Comparison of ENCODE assay signal across 1 cellular context in the genomic region with DNA sequence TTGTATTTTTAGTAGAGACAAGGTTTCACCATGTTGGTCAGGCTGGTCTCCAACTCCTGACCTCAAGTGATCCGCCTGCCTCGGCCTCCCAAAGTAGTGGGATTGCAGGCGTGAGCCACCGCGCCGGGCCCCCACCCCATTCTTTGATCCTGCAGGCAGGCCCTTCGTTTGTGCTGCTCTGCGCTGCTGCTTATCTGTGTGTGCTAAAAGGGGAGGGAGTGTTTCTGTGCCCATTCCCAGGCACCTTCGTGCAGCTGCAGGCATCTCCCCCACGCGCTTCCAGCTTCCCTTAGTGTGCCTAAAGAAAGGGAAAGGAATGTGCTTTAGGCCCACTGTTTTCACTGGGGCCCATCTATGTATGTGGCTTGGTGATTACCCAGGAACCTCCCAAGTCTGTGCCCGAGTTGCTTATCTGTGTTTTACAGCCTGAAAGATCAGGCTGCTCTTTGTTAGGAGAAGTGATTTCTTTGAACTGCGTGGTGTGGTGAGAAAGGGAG.
TF ChIP-seq lines count a peak whose summit lies in the region.

No MANE protein-coding gene starts in this region.

TF ChIP-seq in GM23338, 12 proteins besides CTCF, POLR2A, EP300 and RAD21:
- TF ChIP-seq JUNB (IDR thresholded peaks at IDR 0.05; ENCODE audit: unreplicated experiment) (no peak), ZNF114 (CRISPR knock-in tag; IDR thresholded peaks at IDR 0.05) (no peak), EZH2 (IDR thresholded peaks at IDR 0.05; ENCODE audit: low read depth, unreplicated experiment) (no peak), CREB1 (CRISPR knock-in tag; IDR thresholded peaks at IDR 0.05; ENCODE audit: low read depth) (no peak), POLR2AphosphoS5 (IDR thresholded peaks at IDR 0.05; ENCODE audit: low read depth) (no peak), EZH2phosphoT487 (IDR thresholded peaks at IDR 0.05; ENCODE audit: unreplicated experiment) (no peak), ZNF331 (CRISPR knock-in tag; IDR thresholded peaks at IDR 0.05; ENCODE audit: low read depth) (no peak), NANOG (IDR thresholded peaks at IDR 0.05; ENCODE audit: borderline replicate concordance) (no peak), STAT1 (IDR thresholded peaks at IDR 0.05; ENCODE audit: unreplicated experiment) (no peak)
- TF ChIP-seq, protein P1, sequence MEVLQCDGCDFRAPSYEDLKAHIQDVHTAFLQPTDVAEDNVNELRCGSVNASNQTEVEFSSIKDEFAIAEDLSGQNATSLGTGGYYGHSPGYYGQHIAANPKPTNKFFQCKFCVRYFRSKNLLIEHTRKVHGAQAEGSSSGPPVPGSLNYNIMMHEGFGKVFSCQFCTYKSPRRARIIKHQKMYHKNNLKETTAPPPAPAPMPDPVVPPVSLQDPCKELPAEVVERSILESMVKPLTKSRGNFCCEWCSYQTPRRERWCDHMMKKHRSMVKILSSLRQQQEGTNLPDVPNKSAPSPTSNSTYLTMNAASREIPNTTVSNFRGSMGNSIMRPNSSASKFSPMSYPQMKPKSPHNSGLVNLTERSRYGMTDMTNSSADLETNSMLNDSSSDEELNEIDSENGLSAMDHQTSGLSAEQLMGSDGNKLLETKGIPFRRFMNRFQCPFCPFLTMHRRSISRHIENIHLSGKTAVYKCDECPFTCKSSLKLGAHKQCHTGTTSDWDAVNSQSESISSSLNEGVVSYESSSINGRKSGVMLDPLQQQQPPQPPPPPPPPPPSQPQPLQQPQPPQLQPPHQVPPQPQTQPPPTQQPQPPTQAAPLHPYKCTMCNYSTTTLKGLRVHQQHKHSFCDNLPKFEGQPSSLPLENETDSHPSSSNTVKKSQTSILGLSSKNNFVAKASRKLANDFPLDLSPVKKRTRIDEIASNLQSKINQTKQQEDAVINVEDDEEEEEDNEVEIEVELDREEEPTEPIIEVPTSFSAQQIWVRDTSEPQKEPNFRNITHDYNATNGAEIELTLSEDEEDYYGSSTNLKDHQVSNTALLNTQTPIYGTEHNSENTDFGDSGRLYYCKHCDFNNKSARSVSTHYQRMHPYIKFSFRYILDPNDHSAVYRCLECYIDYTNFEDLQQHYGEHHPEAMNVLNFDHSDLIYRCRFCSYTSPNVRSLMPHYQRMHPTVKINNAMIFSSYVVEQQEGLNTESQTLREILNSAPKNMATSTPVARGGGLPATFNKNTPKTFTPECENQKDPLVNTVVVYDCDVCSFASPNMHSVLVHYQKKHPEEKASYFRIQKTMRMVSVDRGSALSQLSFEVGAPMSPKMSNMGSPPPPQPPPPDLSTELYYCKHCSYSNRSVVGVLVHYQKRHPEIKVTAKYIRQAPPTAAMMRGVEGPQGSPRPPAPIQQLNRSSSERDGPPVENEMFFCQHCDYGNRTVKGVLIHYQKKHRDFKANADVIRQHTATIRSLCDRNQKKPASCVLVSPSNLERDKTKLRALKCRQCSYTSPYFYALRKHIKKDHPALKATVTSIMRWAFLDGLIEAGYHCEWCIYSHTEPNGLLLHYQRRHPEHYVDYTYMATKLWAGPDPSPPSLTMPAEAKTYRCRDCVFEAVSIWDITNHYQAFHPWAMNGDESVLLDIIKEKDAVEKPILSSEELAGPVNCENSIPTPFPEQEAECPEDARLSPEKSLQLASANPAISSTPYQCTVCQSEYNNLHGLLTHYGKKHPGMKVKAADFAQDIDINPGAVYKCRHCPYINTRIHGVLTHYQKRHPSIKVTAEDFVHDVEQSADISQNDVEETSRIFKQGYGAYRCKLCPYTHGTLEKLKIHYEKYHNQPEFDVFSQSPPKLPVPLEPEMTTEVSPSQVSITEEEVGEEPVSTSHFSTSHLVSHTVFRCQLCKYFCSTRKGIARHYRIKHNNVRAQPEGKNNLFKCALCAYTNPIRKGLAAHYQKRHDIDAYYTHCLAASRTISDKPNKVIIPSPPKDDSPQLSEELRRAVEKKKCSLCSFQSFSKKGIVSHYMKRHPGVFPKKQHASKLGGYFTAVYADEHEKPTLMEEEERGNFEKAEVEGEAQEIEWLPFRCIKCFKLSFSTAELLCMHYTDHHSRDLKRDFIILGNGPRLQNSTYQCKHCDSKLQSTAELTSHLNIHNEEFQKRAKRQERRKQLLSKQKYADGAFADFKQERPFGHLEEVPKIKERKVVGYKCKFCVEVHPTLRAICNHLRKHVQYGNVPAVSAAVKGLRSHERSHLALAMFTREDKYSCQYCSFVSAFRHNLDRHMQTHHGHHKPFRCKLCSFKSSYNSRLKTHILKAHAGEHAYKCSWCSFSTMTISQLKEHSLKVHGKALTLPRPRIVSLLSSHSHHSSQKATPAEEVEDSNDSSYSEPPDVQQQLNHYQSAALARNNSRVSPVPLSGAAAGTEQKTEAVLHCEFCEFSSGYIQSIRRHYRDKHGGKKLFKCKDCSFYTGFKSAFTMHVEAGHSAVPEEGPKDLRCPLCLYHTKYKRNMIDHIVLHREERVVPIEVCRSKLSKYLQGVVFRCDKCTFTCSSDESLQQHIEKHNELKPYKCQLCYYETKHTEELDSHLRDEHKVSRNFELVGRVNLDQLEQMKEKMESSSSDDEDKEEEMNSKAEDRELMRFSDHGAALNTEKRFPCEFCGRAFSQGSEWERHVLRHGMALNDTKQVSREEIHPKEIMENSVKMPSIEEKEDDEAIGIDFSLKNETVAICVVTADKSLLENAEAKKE (CRISPR knock-in tag; IDR thresholded peaks at IDR 0.05) = no peak
- TF ChIP-seq, protein P2, sequence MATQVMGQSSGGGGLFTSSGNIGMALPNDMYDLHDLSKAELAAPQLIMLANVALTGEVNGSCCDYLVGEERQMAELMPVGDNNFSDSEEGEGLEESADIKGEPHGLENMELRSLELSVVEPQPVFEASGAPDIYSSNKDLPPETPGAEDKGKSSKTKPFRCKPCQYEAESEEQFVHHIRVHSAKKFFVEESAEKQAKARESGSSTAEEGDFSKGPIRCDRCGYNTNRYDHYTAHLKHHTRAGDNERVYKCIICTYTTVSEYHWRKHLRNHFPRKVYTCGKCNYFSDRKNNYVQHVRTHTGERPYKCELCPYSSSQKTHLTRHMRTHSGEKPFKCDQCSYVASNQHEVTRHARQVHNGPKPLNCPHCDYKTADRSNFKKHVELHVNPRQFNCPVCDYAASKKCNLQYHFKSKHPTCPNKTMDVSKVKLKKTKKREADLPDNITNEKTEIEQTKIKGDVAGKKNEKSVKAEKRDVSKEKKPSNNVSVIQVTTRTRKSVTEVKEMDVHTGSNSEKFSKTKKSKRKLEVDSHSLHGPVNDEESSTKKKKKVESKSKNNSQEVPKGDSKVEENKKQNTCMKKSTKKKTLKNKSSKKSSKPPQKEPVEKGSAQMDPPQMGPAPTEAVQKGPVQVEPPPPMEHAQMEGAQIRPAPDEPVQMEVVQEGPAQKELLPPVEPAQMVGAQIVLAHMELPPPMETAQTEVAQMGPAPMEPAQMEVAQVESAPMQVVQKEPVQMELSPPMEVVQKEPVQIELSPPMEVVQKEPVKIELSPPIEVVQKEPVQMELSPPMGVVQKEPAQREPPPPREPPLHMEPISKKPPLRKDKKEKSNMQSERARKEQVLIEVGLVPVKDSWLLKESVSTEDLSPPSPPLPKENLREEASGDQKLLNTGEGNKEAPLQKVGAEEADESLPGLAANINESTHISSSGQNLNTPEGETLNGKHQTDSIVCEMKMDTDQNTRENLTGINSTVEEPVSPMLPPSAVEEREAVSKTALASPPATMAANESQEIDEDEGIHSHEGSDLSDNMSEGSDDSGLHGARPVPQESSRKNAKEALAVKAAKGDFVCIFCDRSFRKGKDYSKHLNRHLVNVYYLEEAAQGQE (IDR thresholded peaks at IDR 0.05; ENCODE audit: unreplicated experiment) = no peak
- TF ChIP-seq, protein P3, sequence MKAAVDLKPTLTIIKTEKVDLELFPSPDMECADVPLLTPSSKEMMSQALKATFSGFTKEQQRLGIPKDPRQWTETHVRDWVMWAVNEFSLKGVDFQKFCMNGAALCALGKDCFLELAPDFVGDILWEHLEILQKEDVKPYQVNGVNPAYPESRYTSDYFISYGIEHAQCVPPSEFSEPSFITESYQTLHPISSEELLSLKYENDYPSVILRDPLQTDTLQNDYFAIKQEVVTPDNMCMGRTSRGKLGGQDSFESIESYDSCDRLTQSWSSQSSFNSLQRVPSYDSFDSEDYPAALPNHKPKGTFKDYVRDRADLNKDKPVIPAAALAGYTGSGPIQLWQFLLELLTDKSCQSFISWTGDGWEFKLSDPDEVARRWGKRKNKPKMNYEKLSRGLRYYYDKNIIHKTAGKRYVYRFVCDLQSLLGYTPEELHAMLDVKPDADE (IDR thresholded peaks at IDR 0.05) = no peak
TF ChIP-seq in GM23338: peak in this region for 0.
